In genomic region chr20:19886666-19887288, GRCh38 we compare ENCODE assay signal across 9 cellular contexts.
DNase-seq lines count a peak whose midpoint lies in the region; TF ChIP-seq lines count a peak whose summit lies in the region.
"Had no signal": no experiment of that assay in that cellular context is flagged by ENCODE, and none has a peak within 500 bp of the region (broad histone marks: within the 10 kb centered on the region; RNA-seq: fewer than 3 reads in every experiment).

No MANE protein-coding gene starts in this region.

- H3K4me3 ChIP-seq in Caco-2 (ENCODE audit: low read depth, low read length) (no peak overlapping the region), SJSA1 (peak overlapping the region; percentile 6)

- POLR2A ChIA-PET in Caco-2 (lab: Charles Lee): no interaction called here

- peaks cover 63% of the 10 kb centered on the region for H3K4me1 ChIP-seq in Caco-2
- H3K4me1 ChIP-seq in SJSA1 (replicated peaks): peaks cover 59% of the 10 kb centered on the region

- CTCF ChIA-PET in Caco-2 (lab: Charles Lee): interaction anchor here (0.6 to 0.9 kb wide), 5 partner anchors 31 to 258 kb away, joined by 3 to 7 read pairs (median 3); no protein-coding TSS in a partner anchor

- H3K36me3 ChIP-seq in Caco-2 (ENCODE audit: control insufficient read depth, insufficient read depth, low read length): no peaks in the 10 kb centered on the region
- peaks cover 12% of the 10 kb centered on the region; the same call in 1 of the 2 replicates for H3K36me3 ChIP-seq in SJSA1

- H3K27ac Mint-ChIP-seq in Caco-2 (ENCODE audit: unreplicated experiment) (peak overlapping the region; percentile 81), progenitor cell of endocrine pancreas (peak overlapping the region; percentile 41), CD14-positive monocyte (peak overlapping the region in 1 of 7 donors; percentile 72)
- H3K27ac Mint-ChIP-seq: IgD-negative memory B cell had no signal

- H3K4me1 Mint-ChIP-seq in Caco-2 (ENCODE audit: low read depth, unreplicated experiment): peaks cover 45% of the 10 kb centered on the region
- peaks cover 50% of the 10 kb centered on the region for H3K4me1 Mint-ChIP-seq in progenitor cell of endocrine pancreas (ENCODE audit: low read depth)
- H3K4me1 Mint-ChIP-seq in CD14-positive monocyte: peaks cover 41% of the 10 kb centered on the region
- H3K4me1 Mint-ChIP-seq: IgD-negative memory B cell had no signal

- peak overlapping the region; percentile 55 for H3K27ac ChIP-seq in SJSA1

- DNase-seq in Caco-2 (peak in 1 of 2 experiments; percentile 31), SJSA1 (ENCODE audit: low read depth in 1 of 2, low spot score in 2 of 2) (no peak), fibroblast of the conjunctiva (ENCODE audit: low read depth) (peak; percentile 18), progenitor cell of endocrine pancreas (ENCODE audit: low spot score, unreplicated experiment) (no peak), NAMALWA (ENCODE audit: low spot score) (no peak), CD14-positive monocyte (ENCODE audit: low spot score) (no peak), SK-N-DZ (ENCODE audit: low spot score) (no peak)
- no peak for DNase-seq in stimulated activated CD4-positive, alpha-beta T cell treated with anti-CD3 and anti-CD28 coated beads, Interleukin-4, amount 100 ng/mL, for 4 hours

- H3K4me3 Mint-ChIP-seq in Caco-2 (ENCODE audit: unreplicated experiment) (peak overlapping the region; percentile 29), progenitor cell of endocrine pancreas (ENCODE audit: low read depth) (no peak overlapping the region), CD14-positive monocyte (no peak overlapping the region)
- H3K4me3 Mint-ChIP-seq: IgD-negative memory B cell had no signal

- TF ChIP-seq CTCF in Caco-2 (IDR thresholded peaks at IDR 0.05; ENCODE audit: insufficient read depth in 1 of 2, low read depth in 1 of 2, low read length in 1 of 2, severe bottlenecking in 1 of 2, unreplicated experiment in 1 of 2): peak in 1 of 2 experiments; percentile 29
- TF ChIP-seq CTCF in progenitor cell of endocrine pancreas (IDR thresholded peaks at IDR 0.05; ENCODE audit: unreplicated experiment): no peak
- no peak for TF ChIP-seq CTCF in CD14-positive monocyte (IDR thresholded peaks at IDR 0.05)

- H3K9me3 Mint-ChIP-seq in Caco-2 (ENCODE audit: unreplicated experiment) (no peaks in the 10 kb centered on the region), progenitor cell of endocrine pancreas (ENCODE audit: low read depth) (no peaks in the 10 kb centered on the region), CD14-positive monocyte (peaks cover 0 to 1% (median 0%) of the 10 kb centered on the region in 7 donors)

- intact Hi-C loops in Caco-2 (cut with micrococcal nuclease; ENCODE audit: unreplicated experiment): loop anchor here (1.0 to 5.0 kb wide), 2 partner anchors 101 to 194 kb away; no protein-coding TSS in a partner anchor
- intact Hi-C loops in CD14-positive monocyte (cut with micrococcal nuclease): loop anchor here in 1 of 2 donors (5.0 to 10.0 kb wide), 2 partner anchors 48 to 96 kb away; no protein-coding TSS in a partner anchor

- H3K27me3 ChIP-seq in Caco-2 (replicated peaks; ENCODE audit: control insufficient read depth, insufficient read depth, low read length) (no peaks in the 10 kb centered on the region), SJSA1 (replicated peaks) (no peaks in the 10 kb centered on the region)

- no TSS peak for BruUV-seq in Caco-2 (replicated peaks; lab: Mats Ljungman, UMichigan)

- H3K27me3 Mint-ChIP-seq in Caco-2 (ENCODE audit: insufficient read depth, unreplicated experiment) (no peaks in the 10 kb centered on the region), progenitor cell of endocrine pancreas (no peaks in the 10 kb centered on the region), CD14-positive monocyte (ENCODE audit: low read depth in 3 of 3) (peaks cover 0 to 7% (median 5%) of the 10 kb centered on the region in 3 donors)

- H3K36me3 Mint-ChIP-seq in Caco-2 (ENCODE audit: insufficient read depth, unreplicated experiment): peaks cover 8% of the 10 kb centered on the region
- H3K36me3 Mint-ChIP-seq in progenitor cell of endocrine pancreas (ENCODE audit: insufficient read depth): peaks cover 6% of the 10 kb centered on the region
- H3K36me3 Mint-ChIP-seq in CD14-positive monocyte: peaks cover 39 to 50% of the 10 kb centered on the region in 2 donors

- H3K9me3 ChIP-seq in Caco-2 (no peaks in the 10 kb centered on the region), SJSA1 (replicated peaks) (no peaks in the 10 kb centered on the region)
